ENCODE assay signal across 18 cellular contexts in the genomic region with DNA sequence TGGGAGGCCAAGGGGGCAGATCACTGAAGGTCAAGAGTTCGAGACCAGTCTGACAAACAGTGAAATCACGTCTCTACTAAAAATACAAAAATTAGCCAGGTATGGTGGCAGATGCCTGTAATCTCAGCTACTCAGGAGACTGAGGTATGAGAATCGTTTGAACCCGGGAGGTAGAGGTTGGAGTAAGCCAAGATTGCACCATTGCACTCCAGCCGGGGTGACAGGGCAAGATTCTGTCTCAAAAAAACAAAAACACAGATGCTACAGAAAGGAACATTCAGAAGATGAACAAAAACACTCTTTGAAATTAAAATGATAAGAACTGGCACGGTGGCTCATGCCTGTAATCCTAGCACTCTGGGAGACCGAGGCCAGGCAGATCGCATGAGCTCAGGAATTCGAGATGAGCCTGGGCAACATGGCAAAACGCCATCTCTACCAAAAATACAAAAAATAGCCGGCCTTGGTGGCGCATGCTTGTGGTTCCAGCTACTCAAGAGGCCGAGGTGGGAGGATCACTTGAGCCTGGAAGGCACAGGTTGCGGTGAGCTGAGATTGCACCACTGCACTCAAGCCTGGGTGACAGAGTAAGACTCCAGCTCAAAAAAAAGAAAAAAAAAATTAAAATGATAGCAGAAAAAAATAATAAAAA. TPM values are rescaled to one million over a fixed set of nuclear protein-coding genes. Genes with fewer than 3 reads are reported as not detected.
DNase-seq lines count a peak whose midpoint lies in the region; ATAC-seq, FAIRE-seq and TF ChIP-seq lines count a peak whose summit lies in the region.
"Had no signal": no experiment of that assay in that cellular context is flagged by ENCODE, and none has a peak within 500 bp of the region (broad histone marks: within the 10 kb centered on the region; RNA-seq: fewer than 3 reads in every experiment).

No MANE protein-coding gene starts in this region.

- H4K20me1 ChIP-seq in astrocyte (ENCODE audit: insufficient read depth, low read length), result peaks cover 92% of the 10 kb centered on the region

- CTCF ChIA-PET in activated CD8-positive, alpha-beta T cell treated with anti-CD3 and anti-CD28 coated beads, Interleukin-2, amount 10 ng/mL, durations not matched to agents 7 days and 5 days (lab: Charles Lee), result no interaction called here
- CTCF ChIA-PET in activated CD8-positive, alpha-beta T cell treated with anti-CD3 and anti-CD28 coated beads for 36 hours (lab: Charles Lee), result interaction anchor here (0.9 kb wide), 1 partner anchor 11 kb away, joined by 3 read pairs; no protein-coding TSS in a partner anchor

- no peak for FAIRE-seq in astrocyte (lab: Jason Lieb, UNC)
- FAIRE-seq: small intestine, urothelium cell line had no signal

- no peaks in the 10 kb centered on the region for H3K36me3 ChIP-seq in astrocyte (ENCODE audit: insufficient read depth, low read length)
- no peaks in the 10 kb centered on the region for H3K36me3 ChIP-seq in WERI-Rb-1

- peaks cover 19% of the 10 kb centered on the region for H3K36me3 Mint-ChIP-seq in activated CD8-positive, alpha-beta T cell treated with anti-CD3 and anti-CD28 coated beads, Interleukin-2, amount 10 ng/mL, durations not matched to agents 7 days and 5 days (ENCODE audit: low read depth)
- peaks cover 17% of the 10 kb centered on the region for H3K36me3 Mint-ChIP-seq in activated CD8-positive, alpha-beta T cell treated with anti-CD3 and anti-CD28 coated beads for 36 hours (ENCODE audit: low read depth)
- H3K36me3 Mint-ChIP-seq in astrocyte (ENCODE audit: low read depth, unreplicated experiment), result no peaks in the 10 kb centered on the region

- no peak for TF ChIP-seq CTCF in activated CD8-positive, alpha-beta T cell treated with anti-CD3 and anti-CD28 coated beads for 36 hours (IDR thresholded peaks at IDR 0.05)
- TF ChIP-seq CTCF in astrocyte (IDR thresholded peaks at IDR 0.05; ENCODE audit: insufficient read depth, low read depth, low read length), result no peak
- TF ChIP-seq CTCF in fibroblast of villous mesenchyme (IDR thresholded peaks at IDR 0.05; ENCODE audit: insufficient read depth, low read depth, low read length), result no peak
- TF ChIP-seq CTCF in GM13977 (IDR thresholded peaks at IDR 0.05; ENCODE audit: extremely low read depth, insufficient read depth, missing control alignments), result no peak
- TF ChIP-seq CTCF in WERI-Rb-1 (IDR thresholded peaks at IDR 0.05; ENCODE audit: low read depth, low read length), result no peak

- no peak overlapping the region for H3K4me3 Mint-ChIP-seq in activated CD8-positive, alpha-beta T cell treated with anti-CD3 and anti-CD28 coated beads, Interleukin-2, amount 10 ng/mL, durations not matched to agents 7 days and 5 days
- H3K4me3 Mint-ChIP-seq in activated CD8-positive, alpha-beta T cell treated with anti-CD3 and anti-CD28 coated beads for 36 hours, result no peak overlapping the region
- peak overlapping the region; percentile 54 for H3K4me3 Mint-ChIP-seq in astrocyte (ENCODE audit: unreplicated experiment)

- no peaks in the 10 kb centered on the region for H3K9me3 Mint-ChIP-seq in activated CD8-positive, alpha-beta T cell treated with anti-CD3 and anti-CD28 coated beads, Interleukin-2, amount 10 ng/mL, durations not matched to agents 7 days and 5 days (ENCODE audit: insufficient read depth)
- no peaks in the 10 kb centered on the region for H3K9me3 Mint-ChIP-seq in activated CD8-positive, alpha-beta T cell treated with anti-CD3 and anti-CD28 coated beads for 36 hours
- H3K9me3 Mint-ChIP-seq in astrocyte (ENCODE audit: unreplicated experiment), result no peaks in the 10 kb centered on the region

- H3K27me3 ChIP-seq in astrocyte (ENCODE audit: insufficient read depth, low read length) (no peaks in the 10 kb centered on the region), WERI-Rb-1 (ENCODE audit: insufficient read depth, low read depth, severe bottlenecking) (no peaks in the 10 kb centered on the region)
- H3K27me3 ChIP-seq: brain microvascular endothelial cell had no signal

- H3K9me3 ChIP-seq in astrocyte (ENCODE audit: insufficient read depth, low read depth, low read length), result no peaks in the 10 kb centered on the region
- no peaks in the 10 kb centered on the region for H3K9me3 ChIP-seq in WERI-Rb-1 (ENCODE audit: severe bottlenecking)

- peaks cover 19% of the 10 kb centered on the region for H3K4me1 Mint-ChIP-seq in activated CD8-positive, alpha-beta T cell treated with anti-CD3 and anti-CD28 coated beads, Interleukin-2, amount 10 ng/mL, durations not matched to agents 7 days and 5 days (ENCODE audit: low read depth)
- peaks cover 47% of the 10 kb centered on the region for H3K4me1 Mint-ChIP-seq in activated CD8-positive, alpha-beta T cell treated with anti-CD3 and anti-CD28 coated beads for 36 hours (ENCODE audit: low read depth)
- H3K4me1 Mint-ChIP-seq in astrocyte (ENCODE audit: low read depth, unreplicated experiment), result peaks cover 12% of the 10 kb centered on the region

- no peak overlapping the region for H3K4me3 ChIP-seq in astrocyte (ENCODE audit: insufficient read depth, low read depth, low read length)
- H3K4me3 ChIP-seq in fibroblast of villous mesenchyme (ENCODE audit: low read depth, low read length), result no peak overlapping the region
- H3K4me3 ChIP-seq in WERI-Rb-1 (ENCODE audit: low read depth, low read length), result no peak overlapping the region

- peak; percentile 4 for DNase-seq in activated CD8-positive, alpha-beta T cell treated with anti-CD3 and anti-CD28 coated beads, Interleukin-2, amount 10 ng/mL, durations not matched to agents 7 days and 5 days
- no peak for DNase-seq in activated CD8-positive, alpha-beta T cell treated with anti-CD3 and anti-CD28 coated beads for 36 hours
- DNase-seq in astrocyte (ENCODE audit: low read depth), result peak; percentile 55
- peak; percentile 21 for DNase-seq in fibroblast of villous mesenchyme (ENCODE audit: low read depth)
- peak in 5 of 49 donors; percentile 1 to 49 (median 6) for DNase-seq in substantia nigra (lab: John Stamatoyannopoulos, UW)
- no peak for DNase-seq in GM13977 (ENCODE audit: low spot score)
- no peak for DNase-seq in WERI-Rb-1
- no peak for DNase-seq in amniotic stem cell (lab: John Stamatoyannopoulos, UW)
- DNase-seq: activated gamma-delta T cell treated with Interleukin-2 at 50 U/mL for 16 hours, brain microvascular endothelial cell, hippocampal formation, kidney glomerular epithelial cell, NCI-H2171 treated with DMSO at 0.1 percent for 48 hours, small intestine had no signal

- no peaks in the 10 kb centered on the region for H3K27me3 Mint-ChIP-seq in activated CD8-positive, alpha-beta T cell treated with anti-CD3 and anti-CD28 coated beads, Interleukin-2, amount 10 ng/mL, durations not matched to agents 7 days and 5 days (ENCODE audit: low read depth)
- no peaks in the 10 kb centered on the region for H3K27me3 Mint-ChIP-seq in activated CD8-positive, alpha-beta T cell treated with anti-CD3 and anti-CD28 coated beads for 36 hours
- H3K27me3 Mint-ChIP-seq in astrocyte (ENCODE audit: low read depth, unreplicated experiment), result no peaks in the 10 kb centered on the region

- POLR2A ChIA-PET in activated CD8-positive, alpha-beta T cell treated with anti-CD3 and anti-CD28 coated beads, Interleukin-2, amount 10 ng/mL, durations not matched to agents 7 days and 5 days (lab: Charles Lee), result no interaction called here
- POLR2A ChIA-PET in activated CD8-positive, alpha-beta T cell treated with anti-CD3 and anti-CD28 coated beads for 36 hours (lab: Charles Lee), result interaction anchor here (0.6 kb wide), 2 partner anchors 8 to 126 kb away, joined by 3 read pairs; partner anchors contain the start of gene RAB6A

- H3K79me2 ChIP-seq in astrocyte (ENCODE audit: insufficient read depth, low read length), result peaks cover 98% of the 10 kb centered on the region

- in situ Hi-C loops in GM13977 (cut with MboI; ENCODE audit: low pct_unique_long_range_greater_than_20kb, low sequenced_read_pairs, unreplicated experiment), result no loop called here

- peaks cover 8% of the 10 kb centered on the region for H3K4me1 ChIP-seq in astrocyte (ENCODE audit: insufficient read depth, low read length)
- H3K4me1 ChIP-seq: parathyroid adenoma had no signal

- ATAC-seq in activated CD8-positive, alpha-beta T cell treated with anti-CD3 and anti-CD28 coated beads, Interleukin-2, amount 10 ng/mL, durations not matched to agents 7 days and 5 days, result no peak
- ATAC-seq in activated CD8-positive, alpha-beta T cell treated with anti-CD3 and anti-CD28 coated beads for 36 hours, result no peak

- H3K9ac ChIP-seq in astrocyte (ENCODE audit: low read length), result no peak overlapping the region
- H3K9ac ChIP-seq: KMS-11, parathyroid adenoma had no signal

- no peak overlapping the region for H3K27ac Mint-ChIP-seq in activated CD8-positive, alpha-beta T cell treated with anti-CD3 and anti-CD28 coated beads, Interleukin-2, amount 10 ng/mL, durations not matched to agents 7 days and 5 days
- H3K27ac Mint-ChIP-seq in activated CD8-positive, alpha-beta T cell treated with anti-CD3 and anti-CD28 coated beads for 36 hours, result no peak overlapping the region
- peak overlapping the region; percentile 70 for H3K27ac Mint-ChIP-seq in astrocyte (ENCODE audit: unreplicated experiment)

- no peak overlapping the region for H3K4me2 ChIP-seq in astrocyte (ENCODE audit: low read length)
- H3K4me2 ChIP-seq: KMS-11 had no signal

- intact Hi-C loops in activated CD8-positive, alpha-beta T cell treated with anti-CD3 and anti-CD28 coated beads for 36 hours (cut with micrococcal nuclease), result loop anchor here (10.0 kb wide), 1 partner anchor 122 kb away; the partner anchor contains the start of genes COA4 and PAAF1

- H3K27ac ChIP-seq in astrocyte (ENCODE audit: low read depth, low read length) (no peak overlapping the region), substantia nigra (ENCODE audit: low read depth, low read length, poor library complexity, severe bottlenecking) (peak overlapping the region; percentile 35), WERI-Rb-1 (no peak overlapping the region)
- H3K27ac ChIP-seq: brain microvascular endothelial cell, C4-2B, KMS-11, parathyroid adenoma had no signal

- no peak overlapping the region for H2AFZ ChIP-seq in astrocyte (ENCODE audit: low read depth, low read length)
- H2AFZ ChIP-seq: parathyroid adenoma had no signal

RNA-seq across cellular contexts. Expression of gene RAB6A, which starts 8.5 kb away (rescaled TPM):
- total RNA-seq in activated CD8-positive, alpha-beta T cell treated with anti-CD3 and anti-CD28 coated beads, Interleukin-2, amount 10 ng/mL, durations not matched to agents 7 days and 5 days, result 100 to 1,000 TPM in 1 of 2 experiments, 10 to 100 TPM in 1; 97.7 to 101 TPM
- total RNA-seq in activated CD8-positive, alpha-beta T cell treated with anti-CD3 and anti-CD28 coated beads for 36 hours, result 10 to 100 TPM; 75.3 to 77.6 TPM
- total RNA-seq in astrocyte (185 and 200 TPM in 2 replicates), fibroblast of villous mesenchyme (123 and 153 TPM in 2 replicates)

RNA-seq across cellular contexts. Expression of gene MRPL48, which starts 35.3 kb away (rescaled TPM):
- total RNA-seq in activated CD8-positive, alpha-beta T cell treated with anti-CD3 and anti-CD28 coated beads, Interleukin-2, amount 10 ng/mL, durations not matched to agents 7 days and 5 days, result 10 to 100 TPM; 45.1 to 46.0 TPM
- total RNA-seq in activated CD8-positive, alpha-beta T cell treated with anti-CD3 and anti-CD28 coated beads for 36 hours, result 10 to 100 TPM; 41.3 to 44.9 TPM
- total RNA-seq in astrocyte, result 23.8 and 24.6 TPM in 2 replicates
- total RNA-seq in fibroblast of villous mesenchyme, result 22.5 and 30.3 TPM in 2 replicates

Comparison
In these comparisons a context has a peak if more than half of its experiments do, and no peak if none do; other contexts are left out.
1. DNase-seq: peak in activated CD8-positive, alpha-beta T cell treated with anti-CD3 and anti-CD28 coated beads, Interleukin-2, amount 10 ng/mL, durations not matched to agents 7 days and 5 days (single experiment), astrocyte (single experiment) and fibroblast of villous mesenchyme (single experiment); none in activated CD8-positive, alpha-beta T cell treated with anti-CD3 and anti-CD28 coated beads for 36 hours (single experiment), GM13977 (single experiment), WERI-Rb-1 (single experiment) and amniotic stem cell (single experiment).